Comparison of ENCODE assay signal across 2 cellular contexts in the genomic region with DNA sequence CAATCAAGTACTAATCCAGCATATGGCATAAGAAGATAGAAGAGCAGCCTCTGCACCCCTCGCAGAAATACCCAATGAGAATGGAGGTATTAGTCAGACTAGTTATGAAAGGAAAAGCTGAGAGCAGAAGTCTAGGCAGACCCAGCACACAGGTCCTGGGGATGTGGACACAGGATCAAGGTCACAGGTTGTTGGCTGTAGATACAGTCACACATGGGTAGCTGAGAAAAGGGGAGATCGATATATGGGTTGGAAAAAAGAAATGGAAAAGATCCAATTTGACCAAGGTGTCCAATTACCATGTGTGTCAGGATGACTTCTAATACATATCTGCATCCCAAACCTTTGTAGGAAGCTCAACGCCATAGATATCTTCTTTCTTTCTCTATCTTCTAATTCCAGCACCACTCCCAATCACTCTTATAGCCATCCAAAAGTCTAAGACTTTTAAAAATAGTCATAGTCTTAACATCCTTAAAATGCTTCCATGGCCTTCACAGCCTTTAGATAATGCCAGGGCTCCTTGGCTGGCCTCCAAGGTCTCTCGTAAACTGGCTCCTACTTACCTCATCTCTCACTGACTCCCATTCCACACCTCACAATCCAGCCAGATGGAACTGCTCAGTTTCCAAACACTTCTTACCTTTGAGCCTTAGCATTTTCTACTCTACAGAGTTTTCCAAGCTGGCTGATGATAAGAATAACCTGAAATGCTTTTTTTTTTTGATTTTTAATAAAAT.
TF ChIP-seq lines count a peak whose summit lies in the region.

No MANE protein-coding gene starts in this region.

TF ChIP-seq in HEK293, 187 proteins besides CTCF, POLR2A, EP300 and RAD21:
- no peak for TF ChIP-seq ZBTB20 (tag by site-specific recombination; IDR thresholded peaks at IDR 0.05)
- TF ChIP-seq, protein P1, sequence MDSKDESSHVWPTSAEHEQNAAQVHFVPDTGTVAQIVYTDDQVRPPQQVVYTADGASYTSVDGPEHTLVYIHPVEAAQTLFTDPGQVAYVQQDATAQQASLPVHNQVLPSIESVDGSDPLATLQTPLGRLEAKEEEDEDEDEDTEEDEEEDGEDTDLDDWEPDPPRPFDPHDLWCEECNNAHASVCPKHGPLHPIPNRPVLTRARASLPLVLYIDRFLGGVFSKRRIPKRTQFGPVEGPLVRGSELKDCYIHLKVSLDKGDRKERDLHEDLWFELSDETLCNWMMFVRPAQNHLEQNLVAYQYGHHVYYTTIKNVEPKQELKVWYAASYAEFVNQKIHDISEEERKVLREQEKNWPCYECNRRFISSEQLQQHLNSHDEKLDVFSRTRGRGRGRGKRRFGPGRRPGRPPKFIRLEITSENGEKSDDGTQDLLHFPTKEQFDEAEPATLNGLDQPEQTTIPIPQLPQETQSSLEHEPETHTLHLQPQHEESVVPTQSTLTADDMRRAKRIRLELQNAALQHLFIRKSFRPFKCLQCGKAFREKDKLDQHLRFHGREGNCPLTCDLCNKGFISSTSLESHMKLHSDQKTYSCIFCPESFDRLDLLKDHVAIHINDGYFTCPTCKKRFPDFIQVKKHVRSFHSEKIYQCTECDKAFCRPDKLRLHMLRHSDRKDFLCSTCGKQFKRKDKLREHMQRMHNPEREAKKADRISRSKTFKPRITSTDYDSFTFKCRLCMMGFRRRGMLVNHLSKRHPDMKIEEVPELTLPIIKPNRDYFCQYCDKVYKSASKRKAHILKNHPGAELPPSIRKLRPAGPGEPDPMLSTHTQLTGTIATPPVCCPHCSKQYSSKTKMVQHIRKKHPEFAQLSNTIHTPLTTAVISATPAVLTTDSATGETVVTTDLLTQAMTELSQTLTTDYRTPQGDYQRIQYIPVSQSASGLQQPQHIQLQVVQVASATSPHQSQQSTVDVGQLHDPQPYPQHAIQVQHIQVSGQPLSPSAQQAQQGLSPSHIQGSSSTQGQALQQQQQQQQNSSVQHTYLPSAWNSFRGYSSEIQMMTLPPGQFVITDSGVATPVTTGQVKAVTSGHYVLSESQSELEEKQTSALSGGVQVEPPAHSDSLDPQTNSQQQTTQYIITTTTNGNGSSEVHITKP (tag by site-specific recombination; IDR thresholded peaks at IDR 0.05) = peak; percentile 39; the same call in 1 of the 2 replicates
- no peak for TF ChIP-seq ZNF596 (tag by site-specific recombination; IDR thresholded peaks at IDR 0.05)
TF ChIP-seq in HEK293: peak in this region for 1.

TF ChIP-seq in HepG2, 621 proteins besides CTCF, POLR2A, EP300 and RAD21 (continues in another document):
- no peak for TF ChIP-seq HIVEP1 (CRISPR knock-in tag; IDR thresholded peaks at IDR 0.05)
- TF ChIP-seq, protein P2, sequence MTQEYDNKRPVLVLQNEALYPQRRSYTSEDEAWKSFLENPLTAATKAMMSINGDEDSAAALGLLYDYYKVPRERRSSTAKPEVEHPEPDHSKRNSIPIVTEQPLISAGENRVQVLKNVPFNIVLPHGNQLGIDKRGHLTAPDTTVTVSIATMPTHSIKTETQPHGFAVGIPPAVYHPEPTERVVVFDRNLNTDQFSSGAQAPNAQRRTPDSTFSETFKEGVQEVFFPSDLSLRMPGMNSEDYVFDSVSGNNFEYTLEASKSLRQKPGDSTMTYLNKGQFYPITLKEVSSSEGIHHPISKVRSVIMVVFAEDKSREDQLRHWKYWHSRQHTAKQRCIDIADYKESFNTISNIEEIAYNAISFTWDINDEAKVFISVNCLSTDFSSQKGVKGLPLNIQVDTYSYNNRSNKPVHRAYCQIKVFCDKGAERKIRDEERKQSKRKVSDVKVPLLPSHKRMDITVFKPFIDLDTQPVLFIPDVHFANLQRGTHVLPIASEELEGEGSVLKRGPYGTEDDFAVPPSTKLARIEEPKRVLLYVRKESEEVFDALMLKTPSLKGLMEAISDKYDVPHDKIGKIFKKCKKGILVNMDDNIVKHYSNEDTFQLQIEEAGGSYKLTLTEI (CRISPR knock-in tag; conservative IDR thresholded peaks at IDR 0.05) = no peak
- no peak for TF ChIP-seq ZMYM2 (CRISPR knock-in tag; IDR thresholded peaks at IDR 0.05)
- no peak for TF ChIP-seq TAF1 (CRISPR knock-in tag; IDR thresholded peaks at IDR 0.05)
- TF ChIP-seq ONECUT2 (CRISPR knock-in tag; IDR thresholded peaks at IDR 0.05) = peak; percentile 89
- TF ChIP-seq ZNF615 (CRISPR knock-in tag; IDR thresholded peaks at IDR 0.05; ENCODE audit: borderline replicate concordance) = no peak
- TF ChIP-seq ZNF20 (CRISPR knock-in tag; IDR thresholded peaks at IDR 0.05) = no peak
- TF ChIP-seq SALL1 (CRISPR knock-in tag; IDR thresholded peaks at IDR 0.05) = peak; percentile 59
- TF ChIP-seq, protein P3, sequence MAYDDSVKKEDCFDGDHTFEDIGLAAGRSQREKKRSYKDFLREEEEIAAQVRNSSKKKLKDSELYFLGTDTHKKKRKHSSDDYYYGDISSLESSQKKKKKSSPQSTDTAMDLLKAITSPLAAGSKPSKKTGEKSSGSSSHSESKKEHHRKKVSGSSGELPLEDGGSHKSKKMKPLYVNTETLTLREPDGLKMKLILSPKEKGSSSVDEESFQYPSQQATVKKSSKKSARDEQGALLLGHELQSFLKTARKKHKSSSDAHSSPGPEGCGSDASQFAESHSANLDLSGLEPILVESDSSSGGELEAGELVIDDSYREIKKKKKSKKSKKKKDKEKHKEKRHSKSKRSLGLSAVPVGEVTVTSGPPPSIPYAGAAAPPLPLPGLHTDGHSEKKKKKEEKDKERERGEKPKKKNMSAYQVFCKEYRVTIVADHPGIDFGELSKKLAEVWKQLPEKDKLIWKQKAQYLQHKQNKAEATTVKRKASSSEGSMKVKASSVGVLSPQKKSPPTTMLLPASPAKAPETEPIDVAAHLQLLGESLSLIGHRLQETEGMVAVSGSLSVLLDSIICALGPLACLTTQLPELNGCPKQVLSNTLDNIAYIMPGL (CRISPR knock-in tag; IDR thresholded peaks at IDR 0.05; ENCODE audit: borderline replicate concordance in 1 of 2, low read depth in 1 of 2) = no peak
- TF ChIP-seq, protein P4, sequence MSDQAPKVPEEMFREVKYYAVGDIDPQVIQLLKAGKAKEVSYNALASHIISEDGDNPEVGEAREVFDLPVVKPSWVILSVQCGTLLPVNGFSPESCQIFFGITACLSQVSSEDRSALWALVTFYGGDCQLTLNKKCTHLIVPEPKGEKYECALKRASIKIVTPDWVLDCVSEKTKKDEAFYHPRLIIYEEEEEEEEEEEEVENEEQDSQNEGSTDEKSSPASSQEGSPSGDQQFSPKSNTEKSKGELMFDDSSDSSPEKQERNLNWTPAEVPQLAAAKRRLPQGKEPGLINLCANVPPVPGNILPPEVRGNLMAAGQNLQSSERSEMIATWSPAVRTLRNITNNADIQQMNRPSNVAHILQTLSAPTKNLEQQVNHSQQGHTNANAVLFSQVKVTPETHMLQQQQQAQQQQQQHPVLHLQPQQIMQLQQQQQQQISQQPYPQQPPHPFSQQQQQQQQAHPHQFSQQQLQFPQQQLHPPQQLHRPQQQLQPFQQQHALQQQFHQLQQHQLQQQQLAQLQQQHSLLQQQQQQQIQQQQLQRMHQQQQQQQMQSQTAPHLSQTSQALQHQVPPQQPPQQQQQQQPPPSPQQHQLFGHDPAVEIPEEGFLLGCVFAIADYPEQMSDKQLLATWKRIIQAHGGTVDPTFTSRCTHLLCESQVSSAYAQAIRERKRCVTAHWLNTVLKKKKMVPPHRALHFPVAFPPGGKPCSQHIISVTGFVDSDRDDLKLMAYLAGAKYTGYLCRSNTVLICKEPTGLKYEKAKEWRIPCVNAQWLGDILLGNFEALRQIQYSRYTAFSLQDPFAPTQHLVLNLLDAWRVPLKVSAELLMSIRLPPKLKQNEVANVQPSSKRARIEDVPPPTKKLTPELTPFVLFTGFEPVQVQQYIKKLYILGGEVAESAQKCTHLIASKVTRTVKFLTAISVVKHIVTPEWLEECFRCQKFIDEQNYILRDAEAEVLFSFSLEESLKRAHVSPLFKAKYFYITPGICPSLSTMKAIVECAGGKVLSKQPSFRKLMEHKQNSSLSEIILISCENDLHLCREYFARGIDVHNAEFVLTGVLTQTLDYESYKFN (CRISPR knock-in tag; conservative IDR thresholded peaks at IDR 0.05) = peak; percentile 33; the same call in 1 of the 2 replicates
- TF ChIP-seq ZNF768 (CRISPR knock-in tag; IDR thresholded peaks at IDR 0.05) = no peak
- no peak for TF ChIP-seq ZIK1 (CRISPR knock-in tag; IDR thresholded peaks at IDR 0.05; ENCODE audit: borderline replicate concordance, low read depth)
- TF ChIP-seq HMG20B (CRISPR knock-in tag; conservative IDR thresholded peaks at IDR 0.05) = no peak
- peak; percentile 15 for TF ChIP-seq SKI (IDR thresholded peaks at IDR 0.05; ENCODE audit: partially characterized antibody)
- no peak for TF ChIP-seq ZNF563 (CRISPR knock-in tag; IDR thresholded peaks at IDR 0.05)
- no peak for TF ChIP-seq ZNF790 (CRISPR knock-in tag; IDR thresholded peaks at IDR 0.05; ENCODE audit: borderline replicate concordance)
- TF ChIP-seq IRF2 (CRISPR knock-in tag; IDR thresholded peaks at IDR 0.05) = no peak
- no peak for TF ChIP-seq SRSF1 (optimal IDR thresholded peaks at IDR 0.05; ENCODE audit: low read depth, low read length)
- TF ChIP-seq ZNF567 (CRISPR knock-in tag; IDR thresholded peaks at IDR 0.05; ENCODE audit: borderline replicate concordance) = no peak
- TF ChIP-seq HDAC1 (CRISPR knock-in tag; IDR thresholded peaks at IDR 0.05) = peak; percentile 42; the same call in 1 of the 2 replicates
- TF ChIP-seq ZNF331 (CRISPR knock-in tag; IDR thresholded peaks at IDR 0.05) = no peak
- TF ChIP-seq, protein P5, sequence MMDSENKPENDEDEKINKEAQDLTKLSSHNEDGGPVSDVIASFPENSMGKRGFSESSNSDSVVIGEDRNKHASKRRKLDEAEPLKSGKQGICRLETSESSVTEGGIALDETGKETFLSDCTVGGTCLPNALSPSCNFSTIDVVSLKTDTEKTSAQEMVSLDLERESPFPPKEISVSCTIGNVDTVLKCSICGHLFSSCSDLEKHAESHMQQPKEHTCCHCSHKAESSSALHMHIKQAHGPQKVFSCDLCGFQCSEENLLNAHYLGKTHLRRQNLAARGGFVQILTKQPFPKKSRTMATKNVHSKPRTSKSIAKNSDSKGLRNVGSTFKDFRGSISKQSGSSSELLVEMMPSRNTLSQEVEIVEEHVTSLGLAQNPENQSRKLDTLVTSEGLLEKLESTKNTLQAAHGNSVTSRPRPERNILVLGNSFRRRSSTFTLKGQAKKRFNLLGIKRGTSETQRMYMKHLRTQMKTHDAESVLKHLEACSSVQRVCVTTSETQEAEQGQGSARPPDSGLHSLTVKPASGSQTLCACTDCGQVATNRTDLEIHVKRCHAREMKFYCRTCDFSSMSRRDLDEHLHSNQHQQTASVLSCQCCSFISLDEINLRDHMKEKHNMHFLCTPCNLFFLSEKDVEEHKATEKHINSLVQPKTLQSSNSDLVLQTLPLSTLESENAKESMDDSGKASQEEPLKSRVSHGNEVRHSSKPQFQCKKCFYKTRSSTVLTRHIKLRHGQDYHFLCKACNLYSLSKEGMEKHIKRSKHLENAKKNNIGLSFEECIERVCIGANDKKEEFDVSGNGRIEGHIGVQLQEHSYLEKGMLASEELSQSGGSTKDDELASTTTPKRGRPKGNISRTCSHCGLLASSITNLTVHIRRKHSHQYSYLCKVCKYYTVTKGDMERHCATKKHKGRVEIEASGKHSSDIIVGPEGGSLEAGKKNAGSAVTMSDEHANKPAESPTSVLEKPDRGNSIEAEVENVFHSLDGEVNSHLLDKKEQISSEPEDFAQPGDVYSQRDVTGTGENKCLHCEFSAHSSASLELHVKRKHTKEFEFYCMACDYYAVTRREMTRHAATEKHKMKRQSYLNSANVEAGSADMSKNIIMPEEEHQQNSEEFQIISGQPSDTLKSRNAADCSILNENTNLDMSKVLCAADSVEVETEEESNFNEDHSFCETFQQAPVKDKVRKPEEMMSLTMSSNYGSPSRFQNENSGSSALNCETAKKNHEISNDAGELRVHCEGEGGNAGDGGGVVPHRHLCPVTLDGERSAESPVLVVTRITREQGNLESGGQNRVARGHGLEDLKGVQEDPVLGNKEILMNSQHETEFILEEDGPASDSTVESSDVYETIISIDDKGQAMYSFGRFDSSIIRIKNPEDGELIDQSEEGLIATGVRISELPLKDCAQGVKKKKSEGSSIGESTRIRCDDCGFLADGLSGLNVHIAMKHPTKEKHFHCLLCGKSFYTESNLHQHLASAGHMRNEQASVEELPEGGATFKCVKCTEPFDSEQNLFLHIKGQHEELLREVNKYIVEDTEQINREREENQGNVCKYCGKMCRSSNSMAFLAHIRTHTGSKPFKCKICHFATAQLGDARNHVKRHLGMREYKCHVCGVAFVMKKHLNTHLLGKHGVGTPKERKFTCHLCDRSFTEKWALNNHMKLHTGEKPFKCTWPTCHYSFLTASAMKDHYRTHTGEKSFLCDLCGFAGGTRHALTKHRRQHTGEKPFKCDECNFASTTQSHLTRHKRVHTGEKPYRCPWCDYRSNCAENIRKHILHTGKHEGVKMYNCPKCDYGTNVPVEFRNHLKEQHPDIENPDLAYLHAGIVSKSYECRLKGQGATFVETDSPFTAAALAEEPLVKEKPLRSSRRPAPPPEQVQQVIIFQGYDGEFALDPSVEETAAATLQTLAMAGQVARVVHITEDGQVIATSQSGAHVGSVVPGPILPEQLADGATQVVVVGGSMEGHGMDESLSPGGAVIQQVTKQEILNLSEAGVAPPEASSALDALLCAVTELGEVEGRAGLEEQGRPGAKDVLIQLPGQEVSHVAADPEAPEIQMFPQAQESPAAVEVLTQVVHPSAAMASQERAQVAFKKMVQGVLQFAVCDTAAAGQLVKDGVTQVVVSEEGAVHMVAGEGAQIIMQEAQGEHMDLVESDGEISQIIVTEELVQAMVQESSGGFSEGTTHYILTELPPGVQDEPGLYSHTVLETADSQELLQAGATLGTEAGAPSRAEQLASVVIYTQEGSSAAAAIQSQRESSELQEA (CRISPR knock-in tag; IDR thresholded peaks at IDR 0.05; ENCODE audit: not compliant biosample characterization) = no peak
- TF ChIP-seq PAF1 (CRISPR knock-in tag; IDR thresholded peaks at IDR 0.05) = no peak
- TF ChIP-seq ZNF7 (CRISPR knock-in tag; IDR thresholded peaks at IDR 0.05) = no peak
- no peak for TF ChIP-seq GTF3A (CRISPR knock-in tag; conservative IDR thresholded peaks at IDR 0.05)
- TF ChIP-seq ZNF678 (CRISPR knock-in tag; IDR thresholded peaks at IDR 0.05) = no peak
- TF ChIP-seq ZNF101 (CRISPR knock-in tag; IDR thresholded peaks at IDR 0.05; ENCODE audit: borderline replicate concordance, low read depth) = no peak
- TF ChIP-seq ZNF253 (CRISPR knock-in tag; IDR thresholded peaks at IDR 0.05; ENCODE audit: borderline replicate concordance) = no peak
- no peak for TF ChIP-seq ZNF260 (CRISPR knock-in tag; IDR thresholded peaks at IDR 0.05; ENCODE audit: borderline replicate concordance, low read depth)
- peak; percentile 67; the same call in 1 of the 2 replicates for TF ChIP-seq KAT2B (IDR thresholded peaks at IDR 0.05; ENCODE audit: borderline replicate concordance, low read depth, low read length)
- TF ChIP-seq, protein P6, sequence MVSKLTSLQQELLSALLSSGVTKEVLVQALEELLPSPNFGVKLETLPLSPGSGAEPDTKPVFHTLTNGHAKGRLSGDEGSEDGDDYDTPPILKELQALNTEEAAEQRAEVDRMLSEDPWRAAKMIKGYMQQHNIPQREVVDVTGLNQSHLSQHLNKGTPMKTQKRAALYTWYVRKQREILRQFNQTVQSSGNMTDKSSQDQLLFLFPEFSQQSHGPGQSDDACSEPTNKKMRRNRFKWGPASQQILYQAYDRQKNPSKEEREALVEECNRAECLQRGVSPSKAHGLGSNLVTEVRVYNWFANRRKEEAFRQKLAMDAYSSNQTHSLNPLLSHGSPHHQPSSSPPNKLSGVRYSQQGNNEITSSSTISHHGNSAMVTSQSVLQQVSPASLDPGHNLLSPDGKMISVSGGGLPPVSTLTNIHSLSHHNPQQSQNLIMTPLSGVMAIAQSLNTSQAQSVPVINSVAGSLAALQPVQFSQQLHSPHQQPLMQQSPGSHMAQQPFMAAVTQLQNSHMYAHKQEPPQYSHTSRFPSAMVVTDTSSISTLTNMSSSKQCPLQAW (CRISPR knock-in tag; IDR thresholded peaks at IDR 0.05) = no peak
- TF ChIP-seq MEIS2 (CRISPR knock-in tag; IDR thresholded peaks at IDR 0.05) = no peak
